Comparison of ENCODE assay signal across 10 cellular contexts in genomic region chr1:197675475-197676324, GRCh38.
DNase-seq lines count a peak whose midpoint lies in the region; ATAC-seq, FAIRE-seq and TF ChIP-seq lines count a peak whose summit lies in the region.
"Had no signal": no experiment of that assay in that cellular context is flagged by ENCODE, and none has a peak within 500 bp of the region (broad histone marks: within the 10 kb centered on the region; RNA-seq: fewer than 3 reads in every experiment).

No MANE protein-coding gene starts in this region.

- H3K27me3 ChIP-seq in HAP-1 (ENCODE audit: low read depth) (no peaks in the 10 kb centered on the region), OCI-LY3 (ENCODE audit: low read depth, low read length) (no peaks in the 10 kb centered on the region), spleen (replicated peaks in 1 of 7) (no peaks in the 10 kb centered on the region)
- H3K27me3 ChIP-seq in effector memory CD4-positive, alpha-beta T cell (replicated peaks; ENCODE audit: control insufficient read depth, insufficient read depth, low read length, poor library complexity, severe bottlenecking) = no peaks in the 10 kb centered on the region

- intact Hi-C loops in sciatic nerve (cut with DNase I) (no loop called here), spleen (cut with DNase I; ENCODE audit: low total_unique reads) (no loop called here)

- no peak for TF ChIP-seq POLR2A in spleen (IDR thresholded peaks at IDR 0.05)

- H3K4me2 ChIP-seq in OCI-LY3 (ENCODE audit: low read length) = 0 out of 2 replicates have a peak overlapping the region, but pooled peaks have one; percentile 4

- H4K20me1 ChIP-seq in OCI-LY3 (ENCODE audit: insufficient read depth, low read length) = peaks cover 55% of the 10 kb centered on the region

- no peak for TF ChIP-seq CTCF in OCI-LY3 (IDR thresholded peaks at IDR 0.05; ENCODE audit: low read depth, low read length)
- TF ChIP-seq CTCF in fibroblast of villous mesenchyme (IDR thresholded peaks at IDR 0.05; ENCODE audit: insufficient read depth, low read depth, low read length) = no peak
- no peak for TF ChIP-seq CTCF in spleen (IDR thresholded peaks at IDR 0.05 in 8 of 11, conservative IDR thresholded peaks at IDR 0.05 in 3 of 11)

- H3K9me3 Mint-ChIP-seq in stimulated activated effector memory CD8-positive, alpha-beta T cell treated with anti-CD3 and anti-CD28 coated beads, Interleukin-12 subunit alpha, Interleukin-12 subunit beta, amount 100 ng/mL, for 72 hours = no peaks in the 10 kb centered on the region
- H3K9me3 Mint-ChIP-seq: activated naive CD4-positive, alpha-beta T cell treated with anti-CD3 and anti-CD28 coated beads for 36 hours had no signal

- no peak overlapping the region for H2AFZ ChIP-seq in OCI-LY3 (ENCODE audit: low read depth, low read length)

- H3K9me3 ChIP-seq in HAP-1 (no peaks in the 10 kb centered on the region), OCI-LY3 (ENCODE audit: insufficient read depth, low read length) (no peaks in the 10 kb centered on the region), spleen (no peaks in the 10 kb centered on the region)
- H3K9me3 ChIP-seq in effector memory CD4-positive, alpha-beta T cell (ENCODE audit: control insufficient read depth, low read length) = no peaks in the 10 kb centered on the region

- H3K4me3 Mint-ChIP-seq in stimulated activated effector memory CD8-positive, alpha-beta T cell treated with anti-CD3 and anti-CD28 coated beads, Interleukin-12 subunit alpha, Interleukin-12 subunit beta, amount 100 ng/mL, for 72 hours = no peak overlapping the region
- H3K4me3 Mint-ChIP-seq: activated naive CD4-positive, alpha-beta T cell treated with anti-CD3 and anti-CD28 coated beads for 36 hours had no signal

- H3K4me1 Mint-ChIP-seq in stimulated activated effector memory CD8-positive, alpha-beta T cell treated with anti-CD3 and anti-CD28 coated beads, Interleukin-12 subunit alpha, Interleukin-12 subunit beta, amount 100 ng/mL, for 72 hours = peaks cover 12% of the 10 kb centered on the region

- in situ Hi-C loops in HAP-1 (cut with MboI; ENCODE audit: low sequenced_read_pairs) = no loop called here

- H3K4me3 ChIP-seq in HAP-1 = no peak overlapping the region; the same call in 1 of the 2 replicates
- H3K4me3 ChIP-seq in OCI-LY3 (ENCODE audit: low read length) = no peak overlapping the region
- H3K4me3 ChIP-seq in fibroblast of villous mesenchyme (ENCODE audit: low read depth, low read length) = peak overlapping the region; percentile 47
- H3K4me3 ChIP-seq in effector memory CD4-positive, alpha-beta T cell (ENCODE audit: insufficient read depth, low read depth, low read length, poor library complexity, severe bottlenecking) = no peak overlapping the region
- peak overlapping the region in 3 of 8 donors; percentile 21 to 53 (median 23) for H3K4me3 ChIP-seq in spleen

- H3K79me2 ChIP-seq in OCI-LY3 (ENCODE audit: low read length) = peaks cover 18% of the 10 kb centered on the region

- ATAC-seq in sciatic nerve = peak; percentile 96
- no peak for ATAC-seq in stimulated activated effector memory CD8-positive, alpha-beta T cell treated with anti-CD3 and anti-CD28 coated beads, Interleukin-12 subunit alpha, Interleukin-12 subunit beta, amount 100 ng/mL, for 72 hours

- no peaks in the 10 kb centered on the region for H3K36me3 Mint-ChIP-seq in stimulated activated effector memory CD8-positive, alpha-beta T cell treated with anti-CD3 and anti-CD28 coated beads, Interleukin-12 subunit alpha, Interleukin-12 subunit beta, amount 100 ng/mL, for 72 hours

- no peak for FAIRE-seq in frontal cortex (lab: Jason Lieb, UNC)

- peak; percentile 49 to 56 for DNase-seq in HAP-1 (ENCODE audit: low spot score in 2 of 2)
- peak; percentile 46 for DNase-seq in fibroblast of villous mesenchyme (ENCODE audit: low read depth)
- DNase-seq in sciatic nerve (ENCODE audit: low spot score) = no peak
- no peak for DNase-seq in effector memory CD4-positive, alpha-beta T cell
- no peak for DNase-seq in stimulated activated effector memory CD8-positive, alpha-beta T cell treated with anti-CD3 and anti-CD28 coated beads, Interleukin-12 subunit alpha, Interleukin-12 subunit beta, amount 100 ng/mL, for 72 hours (ENCODE audit: low spot score in 2 of 2)
- DNase-seq in spleen = no peak
- no peak for DNase-seq in frontal cortex (ENCODE audit: low spot score in 2 of 2)
- DNase-seq: activated naive CD4-positive, alpha-beta T cell treated with anti-CD3 and anti-CD28 coated beads for 36 hours; NCI-H1048 had no signal

- 39 to 61% (median 45%) methylated on average over 6 of the region's 6 CpGs for WGBS in spleen, 5 donors

- H3K27ac ChIP-seq in OCI-LY3 (ENCODE audit: low read length) = no peak overlapping the region
- no peak overlapping the region for H3K27ac ChIP-seq in effector memory CD4-positive, alpha-beta T cell (ENCODE audit: insufficient read depth, low read length, poor library complexity, severe bottlenecking)
- peak overlapping the region in 1 of 8 donors; percentile 30 for H3K27ac ChIP-seq in spleen

- peaks cover 9% of the 10 kb centered on the region for H3K4me1 ChIP-seq in HAP-1
- no peaks in the 10 kb centered on the region for H3K4me1 ChIP-seq in OCI-LY3 (ENCODE audit: low read length)
- H3K4me1 ChIP-seq in effector memory CD4-positive, alpha-beta T cell (ENCODE audit: control insufficient read depth, insufficient read depth, low read length, poor library complexity, severe bottlenecking) = no peaks in the 10 kb centered on the region
- peaks cover 0 to 25% (median 7%) of the 10 kb centered on the region in 6 donors for H3K4me1 ChIP-seq in spleen

- no peaks in the 10 kb centered on the region for H3K36me3 ChIP-seq in HAP-1 (replicated peaks)
- H3K36me3 ChIP-seq in OCI-LY3 (replicated peaks; ENCODE audit: low read depth, low read length) = peaks cover 4% of the 10 kb centered on the region
- no peaks in the 10 kb centered on the region for H3K36me3 ChIP-seq in effector memory CD4-positive, alpha-beta T cell (ENCODE audit: control insufficient read depth, insufficient read depth, low read length)
- no peaks in the 10 kb centered on the region for H3K36me3 ChIP-seq in spleen

- H3K27ac Mint-ChIP-seq in stimulated activated effector memory CD8-positive, alpha-beta T cell treated with anti-CD3 and anti-CD28 coated beads, Interleukin-12 subunit alpha, Interleukin-12 subunit beta, amount 100 ng/mL, for 72 hours = no peak overlapping the region
- H3K27ac Mint-ChIP-seq: activated naive CD4-positive, alpha-beta T cell treated with anti-CD3 and anti-CD28 coated beads for 36 hours had no signal

- H3K9ac ChIP-seq in OCI-LY3 (ENCODE audit: low read length) = no peak overlapping the region

Comparison
In these comparisons a context has a peak if more than half of its experiments do, and no peak if none do; other contexts are left out.
1. DNase-seq: peak in HAP-1 (2 of 2) and fibroblast of villous mesenchyme (single experiment); none in sciatic nerve (single experiment), effector memory CD4-positive, alpha-beta T cell (0 of 3), stimulated activated effector memory CD8-positive, alpha-beta T cell treated with anti-CD3 and anti-CD28 coated beads, Interleukin-12 subunit alpha, Interleukin-12 subunit beta, amount 100 ng/mL, for 72 hours (0 of 2), spleen (single experiment) and frontal cortex (0 of 2).